ENCODE assay signal across 19 cellular contexts in the genomic region with DNA sequence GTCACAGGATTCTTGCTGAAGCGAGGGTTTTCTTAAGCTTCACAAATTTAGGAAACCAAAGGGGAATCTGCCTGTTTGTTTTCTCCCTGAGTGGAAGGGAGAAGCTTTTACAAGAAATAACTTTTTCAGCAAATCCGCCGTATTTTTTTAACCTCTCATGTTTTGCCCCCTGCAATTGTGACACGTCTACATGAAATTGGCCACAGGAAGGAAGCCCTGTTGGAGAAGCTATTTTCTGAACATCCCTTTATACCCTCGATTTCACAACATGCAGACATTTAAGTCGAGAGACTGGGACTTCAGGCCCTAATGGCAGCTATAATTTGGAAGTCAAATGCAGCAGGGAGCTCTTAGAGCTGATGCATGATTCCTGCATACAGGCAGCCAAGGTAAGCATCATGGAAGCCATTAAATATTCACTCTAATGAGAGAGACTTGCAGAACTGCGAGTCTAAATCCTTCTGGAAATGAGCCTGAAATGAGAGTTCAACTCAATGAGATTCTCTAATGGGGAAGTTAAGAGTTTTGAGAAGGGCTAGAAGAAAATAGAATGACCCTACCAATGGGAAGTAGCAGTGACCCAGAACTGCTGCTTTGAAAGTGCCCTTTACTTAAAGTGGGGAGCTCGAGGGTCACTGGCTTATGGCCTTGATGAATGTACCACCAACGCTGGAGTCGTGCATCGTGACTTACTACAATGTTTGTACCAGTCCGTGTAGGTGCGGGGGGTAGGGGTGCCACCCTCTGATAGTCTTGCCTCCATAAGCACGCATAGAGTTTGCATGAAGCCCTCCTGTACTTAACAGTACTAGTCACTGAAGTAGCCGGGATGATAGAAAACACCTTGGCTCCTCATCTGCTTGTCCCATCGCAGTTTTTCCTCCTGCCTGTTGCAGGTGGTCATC. TPM values are rescaled to one million over a fixed set of nuclear protein-coding genes. Genes with fewer than 3 reads are reported as not detected.
A peak's percentile ranks its signal among the peaks of the same experiment; 100 is the strongest.
DNase-seq lines count a peak whose midpoint lies in the region; ATAC-seq and TF ChIP-seq lines count a peak whose summit lies in the region.
"Had no signal": no experiment of that assay in that cellular context is flagged by ENCODE, and none has a peak within 500 bp of the region (broad histone marks: within the 10 kb centered on the region; RNA-seq: fewer than 3 reads in every experiment).

No MANE protein-coding gene starts in this region.

- H3K27me3 ChIP-seq in skeletal muscle tissue (ENCODE audit: control insufficient read depth in 3 of 3, insufficient read depth in 3 of 3, low read length in 3 of 3) (peaks cover 6 to 19% (median 13%) of the 10 kb centered on the region in 3 donors), endodermal cell (ENCODE audit: control insufficient read depth, insufficient read depth, low read length, poor library complexity, severe bottlenecking) (no peaks in the 10 kb centered on the region)
- H3K27me3 ChIP-seq: body of pancreas, SJCRH30 had no signal

- H3K4me3 Mint-ChIP-seq in endodermal cell: no peak overlapping the region
- H3K4me3 Mint-ChIP-seq: activated CD4-positive, alpha-beta T cell treated with anti-CD3 and anti-CD28 coated beads, Interleukin-2, amount 10 ng/mL, durations not matched to agents 7 days and 5 days; T-helper 17 cell had no signal

- H3K4me1 Mint-ChIP-seq in endodermal cell: peaks cover 4% of the 10 kb centered on the region
- H3K4me1 Mint-ChIP-seq: activated CD4-positive, alpha-beta T cell treated with anti-CD3 and anti-CD28 coated beads, Interleukin-2, amount 10 ng/mL, durations not matched to agents 7 days and 5 days; T-helper 17 cell had no signal

- no peak for TF ChIP-seq POLR2A in NB4 (IDR thresholded peaks at IDR 0.05; ENCODE audit: extremely low read depth, insufficient read length)

- H3K27ac Mint-ChIP-seq in endodermal cell: no peak overlapping the region
- H3K27ac Mint-ChIP-seq: activated CD4-positive, alpha-beta T cell treated with anti-CD3 and anti-CD28 coated beads, Interleukin-2, amount 10 ng/mL, durations not matched to agents 7 days and 5 days; T-helper 17 cell had no signal

- H3K4me3 ChIP-seq in NB4 (ENCODE audit: low read depth, low read length): peak overlapping the region; percentile 34
- H3K4me3 ChIP-seq in skeletal muscle tissue (ENCODE audit: low read length in 3 of 3): no peak overlapping the region
- no peak overlapping the region for H3K4me3 ChIP-seq in endodermal cell (ENCODE audit: low read length)
- H3K4me3 ChIP-seq: body of pancreas, heart left ventricle, SJCRH30, tibial artery had no signal

- TF ChIP-seq CTCF in NB4 (IDR thresholded peaks at IDR 0.05; ENCODE audit: low read depth, low read length) (no peak), endodermal cell (conservative IDR thresholded peaks at IDR 0.05) (no peak)

- H3K9ac ChIP-seq in skeletal muscle tissue (ENCODE audit: low read depth in 1 of 3, low read length in 3 of 3) (no peak overlapping the region), endodermal cell (ENCODE audit: extremely low read depth, low read length, poor library complexity, severe bottlenecking) (no peak overlapping the region)

- WGBS in endodermal cell (ENCODE audit: insufficient coverage in 1 of 2, insufficient read length in 1 of 2), 2 experiments: 86 to 89% methylated on average over 16 of the region's 16 CpGs

- ATAC-seq in GM19455 (IDR thresholded peaks at IDR 0.05; ENCODE audit: unreplicated experiment): no peak
- ATAC-seq: body of pancreas, HCT116, T-helper 17 cell had no signal

- H3K9me3 ChIP-seq in skeletal muscle tissue (ENCODE audit: control insufficient read depth in 3 of 3, low read length in 3 of 3) (peaks cover 0 to 7% (median 0%) of the 10 kb centered on the region in 3 donors), endodermal cell (ENCODE audit: control insufficient read depth, low read length) (peaks cover 5% of the 10 kb centered on the region)
- H3K9me3 ChIP-seq: SJCRH30, tibial artery had no signal

- no peaks in the 10 kb centered on the region for H3K9me3 Mint-ChIP-seq in endodermal cell
- H3K9me3 Mint-ChIP-seq: activated CD4-positive, alpha-beta T cell treated with anti-CD3 and anti-CD28 coated beads, Interleukin-2, amount 10 ng/mL, durations not matched to agents 7 days and 5 days had no signal

- H3K36me3 ChIP-seq in skeletal muscle tissue (ENCODE audit: control insufficient read depth in 3 of 3, insufficient read depth in 3 of 3, low read length in 3 of 3) (no peaks in the 10 kb centered on the region), endodermal cell (ENCODE audit: control insufficient read depth, insufficient read depth, low read length) (no peaks in the 10 kb centered on the region)
- H3K36me3 ChIP-seq: heart left ventricle, SJCRH30, tibial artery had no signal

- peaks cover 4% of the 10 kb centered on the region for H3K27me3 Mint-ChIP-seq in endodermal cell (ENCODE audit: insufficient read depth)

- H3K27ac ChIP-seq in skeletal muscle tissue (ENCODE audit: low read depth, low read length) (peak overlapping the region; percentile 32), endodermal cell (ENCODE audit: low read depth, low read length) (no peak overlapping the region)
- H3K27ac ChIP-seq: SJCRH30, tibial artery had no signal

- no peaks in the 10 kb centered on the region for H3K4me1 ChIP-seq in skeletal muscle tissue (ENCODE audit: control insufficient read depth in 3 of 3, insufficient read depth in 3 of 3, low read length in 3 of 3)
- H3K4me1 ChIP-seq in endodermal cell (ENCODE audit: control insufficient read depth, insufficient read depth, low read length): no peaks in the 10 kb centered on the region
- H3K4me1 ChIP-seq: body of pancreas, SJCRH30, tibial artery had no signal

- no peaks in the 10 kb centered on the region for H3K36me3 Mint-ChIP-seq in endodermal cell (ENCODE audit: low read depth)

- DNase-seq in CD1c-positive myeloid dendritic cell (ENCODE audit: extremely low spot score): peak; percentile 65
- peak; percentile 93 for DNase-seq in NB4 (ENCODE audit: low read depth)
- DNase-seq in globus pallidus (ENCODE audit: low spot score): peak; percentile 61
- no peak for DNase-seq in NCI-H345 (lab: John Stamatoyannopoulos, UW)
- DNase-seq in DMS 273 treated with DMSO at 0.1 percent for 48 hours (lab: John Stamatoyannopoulos, UW): no peak
- no peak for DNase-seq in endodermal cell
- DNase-seq: activated CD4-positive, alpha-beta T cell treated with anti-CD3 and anti-CD28 coated beads, Interleukin-2, amount 10 ng/mL, durations not matched to agents 7 days and 5 days; activated CD8-positive, alpha-beta memory T cell treated with anti-CD3 and anti-CD28 coated beads, Interleukin-2, amount 50 U/mL, for 4 hours; body of pancreas; heart left ventricle; NCI-H2171; NCI-H69; SJCRH30; T-helper 17 cell had no signal

RNA-seq across cellular contexts. Expression of a gene that starts 45.1 kb away (rescaled TPM):
- total RNA-seq in skeletal muscle tissue (19.8 TPM), endodermal cell (under 1 TPM; 0.24 to 0.75 TPM)
- polyA plus RNA-seq in endodermal cell (2013, experiment 1 of 2): 0.64 TPM
- polyA plus RNA-seq in endodermal cell (2013, experiment 2 of 2): 0.21 TPM
- total RNA-seq: fibroblast of lung, SJCRH30 had no signal

RNA-seq across cellular contexts. Expression of a gene that starts 54.4 kb away (rescaled TPM):
- total RNA-seq in skeletal muscle tissue (332 TPM), endodermal cell (100 to 1,000 TPM; 436 to 471 TPM)
- polyA plus RNA-seq in endodermal cell (2013, experiment 1 of 2): 553 TPM
- polyA plus RNA-seq in endodermal cell (2013, experiment 2 of 2): 508 TPM

RNA-seq across cellular contexts. Expression of a gene that starts 54.5 kb away (rescaled TPM):
- total RNA-seq in skeletal muscle tissue (8.9 TPM), endodermal cell (10 to 100 TPM; 60.1 to 67.6 TPM)
- 39.9 TPM for polyA plus RNA-seq in endodermal cell (2013, experiment 1 of 2)
- polyA plus RNA-seq in endodermal cell (2013, experiment 2 of 2): 37.1 TPM

Comparison
In these comparisons a context has a peak if more than half of its experiments do, and no peak if none do; other contexts are left out.
1. DNase-seq: peak in CD1c-positive myeloid dendritic cell (single experiment), NB4 (single experiment) and globus pallidus (single experiment); none in NCI-H345 (single experiment), DMS 273 treated with DMSO at 0.1 percent for 48 hours (single experiment) and endodermal cell (single experiment).
2. RNA of a gene that starts 45.1 kb away (total RNA-seq): 19.8 TPM in skeletal muscle tissue (single experiment); 0.24 to 0.75 TPM in endodermal cell; every median in the first group is over 10 times any median in the second.